In the genomic region with DNA sequence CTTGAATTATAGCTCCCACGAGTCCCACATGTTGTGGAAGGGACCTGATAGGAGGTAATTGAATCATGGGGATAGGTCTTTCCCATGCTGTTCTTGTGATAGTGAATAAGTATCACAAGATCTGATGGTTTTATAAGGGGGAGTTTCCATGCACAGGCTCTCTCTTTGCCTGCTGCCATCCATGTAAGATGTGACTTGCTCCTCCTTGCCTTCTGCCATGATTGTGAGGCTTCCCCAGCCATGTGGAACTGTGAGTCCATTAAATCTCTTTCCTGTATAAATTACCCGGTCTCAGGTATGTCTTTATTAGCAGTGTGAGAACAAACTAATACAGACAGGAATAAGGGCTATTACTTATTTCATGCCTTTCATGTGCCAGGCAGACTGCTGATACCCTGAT, we compare ENCODE assay signal across 8 cellular contexts. TPM values are rescaled to one million over a fixed set of nuclear protein-coding genes. Genes with fewer than 3 reads are reported as not detected.
A peak's percentile ranks its signal among the peaks of the same experiment; 100 is the strongest.
DNase-seq lines count a peak whose midpoint lies in the region; ATAC-seq, FAIRE-seq and TF ChIP-seq lines count a peak whose summit lies in the region.
"Not testable (repeated sequence)": the region's sequence is repeated elsewhere in the genome, so short reads cannot be mapped to it uniquely, and the experiment has no call there.

No MANE protein-coding gene starts in this region.

- not testable (repeated sequence) for BruUV-seq in OCI-LY7 (replicated peaks; lab: Mats Ljungman, UMichigan); GM12878 (replicated peaks; lab: Mats Ljungman, UMichigan)

- not testable (repeated sequence) for H3K9me3 Mint-ChIP-seq in CD4-positive, CD25-positive, alpha-beta regulatory T cell; IgD-negative memory B cell; activated T-cell treated with anti-CD3 and anti-CD28 coated beads, Interleukin-2, amount 50 U/mL, for 4 hours; naive B cell; stimulated activated memory B cell treated with anti-CD40 and anti-IgM and Interleukin-4, amounts not matched to agents 10 μg/mL and 1 μg/mL and 100 μg/mL, for 72 hours

- peak overlapping the region; percentile 95 for H3K4me3 ChIP-seq in CD4-positive, CD25-positive, alpha-beta regulatory T cell (ENCODE audit: low read depth, low read length)
- H3K4me3 ChIP-seq in GM06990 (replicated peaks; ENCODE audit: low read depth, low read length) (peak overlapping the region; percentile 78), OCI-LY7 (ENCODE audit: low read depth, low read length, poor library complexity, severe bottlenecking) (peak overlapping the region; percentile 96), GM12878 (peak overlapping the region; percentile 80)

- POLR2A ChIA-PET in OCI-LY7 (lab: Charles Lee) (interaction anchor here (1.3 to 3.4 kb wide), 2 partner anchors 15 to 37 kb away, joined by 3 to 21 read pairs; a partner anchor contains a TSS), GM12878 (lab: Charles Lee) (interaction anchor here (1.2 to 6.9 kb wide), 6 partner anchors 7 to 234 kb away, joined by 4 to 55 read pairs (median 21); a partner anchor contains a TSS)

- peaks cover 11% of the 10 kb centered on the region for H3K36me3 ChIP-seq in CD4-positive, CD25-positive, alpha-beta regulatory T cell (ENCODE audit: control insufficient read depth, insufficient read depth, low read length)
- not testable (repeated sequence) for H3K36me3 ChIP-seq in GM06990 (ENCODE audit: control insufficient read depth, insufficient read depth, low read length)
- H3K36me3 ChIP-seq in OCI-LY7 (ENCODE audit: insufficient read depth, low read length), result peaks cover 73% of the 10 kb centered on the region
- H3K36me3 ChIP-seq in GM12878 (ENCODE audit: control insufficient read depth in 2 of 2, insufficient read depth in 2 of 2, low read length in 1 of 2), result peaks cover 2 to 15% of the 10 kb centered on the region in 2 experiments; a peak in 3 of 4 replicates

- H3K36me3 Mint-ChIP-seq in CD4-positive, CD25-positive, alpha-beta regulatory T cell, result peaks cover 25% of the 10 kb centered on the region
- H3K36me3 Mint-ChIP-seq in IgD-negative memory B cell (peaks cover 11% of the 10 kb centered on the region), naive B cell (peaks cover 14 to 23% of the 10 kb centered on the region in 2 donors)
- peaks cover 27% of the 10 kb centered on the region for H3K36me3 Mint-ChIP-seq in activated T-cell treated with anti-CD3 and anti-CD28 coated beads, Interleukin-2, amount 50 U/mL, for 4 hours (ENCODE audit: insufficient read depth)
- H3K36me3 Mint-ChIP-seq in stimulated activated memory B cell treated with anti-CD40 and anti-IgM and Interleukin-4, amounts not matched to agents 10 μg/mL and 1 μg/mL and 100 μg/mL, for 72 hours, result peaks cover 30% of the 10 kb centered on the region

- TF ChIP-seq RAD21 in GM12878 (IDR thresholded peaks at IDR 0.05; ENCODE audit: insufficient read depth, low read depth, low read length), result not testable (repeated sequence)

- not testable (repeated sequence) for DNase-seq in CD4-positive, CD25-positive, alpha-beta regulatory T cell; GM06990 (ENCODE audit: extremely low read depth, insufficient read length); OCI-LY7 (ENCODE audit: low spot score); activated T-cell treated with anti-CD3 and anti-CD28 coated beads, Interleukin-2, amount 50 U/mL, for 4 hours; GM12878 (ENCODE audit: low read depth, low spot score); naive B cell

- H3K4me1 Mint-ChIP-seq in CD4-positive, CD25-positive, alpha-beta regulatory T cell, result peaks cover 26 to 83% (median 62%) of the 10 kb centered on the region in 4 donors
- H3K4me1 Mint-ChIP-seq in IgD-negative memory B cell, result peaks cover 58 to 67% (median 61%) of the 10 kb centered on the region in 3 donors
- H3K4me1 Mint-ChIP-seq in activated T-cell treated with anti-CD3 and anti-CD28 coated beads, Interleukin-2, amount 50 U/mL, for 4 hours (ENCODE audit: low read depth), result peaks cover 75% of the 10 kb centered on the region
- H3K4me1 Mint-ChIP-seq in naive B cell, result peaks cover 54 to 86% (median 85%) of the 10 kb centered on the region in 3 donors
- peaks cover 90% of the 10 kb centered on the region for H3K4me1 Mint-ChIP-seq in stimulated activated memory B cell treated with anti-CD40 and anti-IgM and Interleukin-4, amounts not matched to agents 10 μg/mL and 1 μg/mL and 100 μg/mL, for 72 hours

- H3K27me3 Mint-ChIP-seq in CD4-positive, CD25-positive, alpha-beta regulatory T cell; IgD-negative memory B cell; activated T-cell treated with anti-CD3 and anti-CD28 coated beads, Interleukin-2, amount 50 U/mL, for 4 hours (ENCODE audit: low read depth); naive B cell; stimulated activated memory B cell treated with anti-CD40 and anti-IgM and Interleukin-4, amounts not matched to agents 10 μg/mL and 1 μg/mL and 100 μg/mL, for 72 hours: not testable (repeated sequence)

- not testable (repeated sequence) for FAIRE-seq in GM12878 (lab: Jason Lieb, UNC)

- RAD21 ChIA-PET in GM12878 (lab: Charles Lee; ENCODE audit: unreplicated experiment), result interaction anchor here (0.8 to 14.1 kb wide), 8 partner anchors 9 to 235 kb away, joined by 3 to 151 read pairs (median 8); a partner anchor contains a TSS

- peak overlapping the region; percentile 28 for H3K27ac ChIP-seq in CD4-positive, CD25-positive, alpha-beta regulatory T cell (ENCODE audit: insufficient read depth, low read length, poor library complexity, severe bottlenecking)
- H3K27ac ChIP-seq in OCI-LY7 (ENCODE audit: low read depth, low read length, poor library complexity, severe bottlenecking), result not testable (repeated sequence)
- H3K27ac ChIP-seq in GM12878 (ENCODE audit: control insufficient read depth, insufficient read depth), result peak overlapping the region; percentile 99

- peak overlapping the region; percentile 15 to 86 (median 66) for H3K4me3 Mint-ChIP-seq in CD4-positive, CD25-positive, alpha-beta regulatory T cell
- H3K4me3 Mint-ChIP-seq in IgD-negative memory B cell, result peak overlapping the region in 3 of 4 donors; percentile 79 to 97 (median 86)
- peak overlapping the region; percentile 3 for H3K4me3 Mint-ChIP-seq in activated T-cell treated with anti-CD3 and anti-CD28 coated beads, Interleukin-2, amount 50 U/mL, for 4 hours
- H3K4me3 Mint-ChIP-seq in naive B cell, result peak overlapping the region in 5 of 8 donors; percentile 13 to 99 (median 85)
- H3K4me3 Mint-ChIP-seq in stimulated activated memory B cell treated with anti-CD40 and anti-IgM and Interleukin-4, amounts not matched to agents 10 μg/mL and 1 μg/mL and 100 μg/mL, for 72 hours, result not testable (repeated sequence)

- peak overlapping the region; percentile 99; the same call in 1 of the 2 replicates for H3K9ac ChIP-seq in GM12878 (ENCODE audit: control insufficient read depth, insufficient read depth, low read length)

- peak overlapping the region; percentile 96; the same call in 1 of the 2 replicates for H3K4me2 ChIP-seq in OCI-LY7 (ENCODE audit: low read length)
- peak overlapping the region; percentile 92 for H3K4me2 ChIP-seq in GM12878 (ENCODE audit: control insufficient read depth, insufficient read depth)

- CTCF ChIA-PET in OCI-LY7 (lab: Charles Lee; ENCODE audit: unreplicated experiment), result not testable (repeated sequence)
- CTCF ChIA-PET in GM12878 (lab: Yijun Ruan, JAX), result interaction anchor here (1.0 to 4.2 kb wide), 7 partner anchors 9 to 235 kb away, joined by 3 to 22 read pairs (median 10); a partner anchor contains a TSS

- not testable (repeated sequence) for H3K27me3 ChIP-seq in CD4-positive, CD25-positive, alpha-beta regulatory T cell (ENCODE audit: control insufficient read depth, insufficient read depth, low read length); GM06990 (replicated peaks; ENCODE audit: control insufficient read depth, insufficient read depth, low read length); GM12878 (replicated peaks in 1 of 2; ENCODE audit: control insufficient read depth in 2 of 2, insufficient read depth in 2 of 2, low read length in 1 of 2)

- H2AFZ ChIP-seq in OCI-LY7 (ENCODE audit: low read length); GM12878 (ENCODE audit: control insufficient read depth, low read depth, low read length): not testable (repeated sequence)

- H3K9me3 ChIP-seq in CD4-positive, CD25-positive, alpha-beta regulatory T cell (ENCODE audit: control insufficient read depth in 2 of 2, low read length in 2 of 2); GM12878 (replicated peaks; ENCODE audit: control insufficient read depth, insufficient read depth, low read length): not testable (repeated sequence)
- H3K9me3 ChIP-seq in OCI-LY7 (ENCODE audit: low read length), result peaks cover 26% of the 10 kb centered on the region

- not testable (repeated sequence) for H3K9me2 ChIP-seq in OCI-LY7 (ENCODE audit: insufficient read depth, low read length)

- H3K79me2 ChIP-seq in OCI-LY7 (ENCODE audit: insufficient read depth, low read depth, low read length) (peaks cover 97% of the 10 kb centered on the region), GM12878 (ENCODE audit: control insufficient read depth, insufficient read depth, low read length) (peaks cover 100% of the 10 kb centered on the region)

- TF ChIP-seq CTCF in GM06990 (IDR thresholded peaks at IDR 0.05; ENCODE audit: insufficient read depth, low read length, poor library complexity, severe bottlenecking); OCI-LY7 (conservative IDR thresholded peaks at IDR 0.05; ENCODE audit: low read length); GM12878 (IDR thresholded peaks at IDR 0.05 in 2 of 3, conservative IDR thresholded peaks at IDR 0.05 in 1 of 3; ENCODE audit: control insufficient read depth in 2 of 3, extremely low read depth in 1 of 3, insufficient read depth in 1 of 3, low read depth in 3 of 3, low read length in 3 of 3): not testable (repeated sequence)

- in situ Hi-C loops in GM12878 (cut with MboI), result loop anchor here (5.0 kb wide), 1 partner anchor 40 kb away; no protein-coding TSS in a partner anchor

- WGBS in GM12878 (ENCODE audit: insufficient coverage, insufficient replicate concordance, low lambda C conversion rate, missing lambda C conversion rate), result 0% methylated on average over 2 of the region's 2 CpGs

- not testable (repeated sequence) for TF ChIP-seq POLR2A in GM12878 (IDR thresholded peaks at IDR 0.05; ENCODE audit: low read depth, low read length)

- not testable (repeated sequence) for ATAC-seq in CD4-positive, CD25-positive, alpha-beta regulatory T cell (ENCODE audit: low read depth in 2 of 2); activated T-cell treated with anti-CD3 and anti-CD28 coated beads, Interleukin-2, amount 50 U/mL, for 4 hours; GM12878; naive B cell (ENCODE audit: low read depth in 2 of 2); stimulated activated memory B cell treated with anti-CD40 and anti-IgM and Interleukin-4, amounts not matched to agents 10 μg/mL and 1 μg/mL and 100 μg/mL, for 72 hours

- H3K4me1 ChIP-seq in CD4-positive, CD25-positive, alpha-beta regulatory T cell (ENCODE audit: control insufficient read depth, insufficient read depth, low read length, poor library complexity, severe bottlenecking), result peaks cover 59% of the 10 kb centered on the region
- H3K4me1 ChIP-seq in OCI-LY7 (ENCODE audit: insufficient read depth, low read length, poor library complexity, severe bottlenecking) (peaks cover 70% of the 10 kb centered on the region), GM12878 (ENCODE audit: control insufficient read depth, insufficient read depth, low read length) (peaks cover 17% of the 10 kb centered on the region)

- H3K27ac Mint-ChIP-seq in CD4-positive, CD25-positive, alpha-beta regulatory T cell, result peak overlapping the region; percentile 72 to 90 (median 75)
- H3K27ac Mint-ChIP-seq in IgD-negative memory B cell (peak overlapping the region; percentile 69 to 97 (median 75)), naive B cell (peak overlapping the region in 5 of 6 donors; percentile 1 to 92 (median 80))
- H3K27ac Mint-ChIP-seq in stimulated activated memory B cell treated with anti-CD40 and anti-IgM and Interleukin-4, amounts not matched to agents 10 μg/mL and 1 μg/mL and 100 μg/mL, for 72 hours, result peak overlapping the region; percentile 87

- TF ChIP-seq EP300 in GM12878 (IDR thresholded peaks at IDR 0.05; ENCODE audit: borderline replicate concordance in 1 of 2, control insufficient read depth in 1 of 2, low read depth in 2 of 2, low read length in 2 of 2), result not testable (repeated sequence)

- intact Hi-C loops in OCI-LY7 (cut with micrococcal nuclease; ENCODE audit: unreplicated experiment), result loop anchor here (5.0 kb wide), 1 partner anchor 110 kb away; no protein-coding TSS in a partner anchor
- intact Hi-C loops in GM12878 (cut with micrococcal nuclease; ENCODE audit: unreplicated experiment), result loop anchor here (5.0 to 10.0 kb wide), 2 partner anchors 240 to 1483 kb away; a partner anchor contains a TSS

- H4K20me1 ChIP-seq in OCI-LY7 (ENCODE audit: insufficient read depth, low read length), result peaks cover 26% of the 10 kb centered on the region
- not testable (repeated sequence) for H4K20me1 ChIP-seq in GM12878 (ENCODE audit: control insufficient read depth, insufficient read depth)

- SMC1A ChIA-PET in GM12878 (lab: Charles Lee; ENCODE audit: uncharacterized antibody, unreplicated experiment), result interaction anchor here (1.1 to 22.9 kb wide), 7 partner anchors 9 to 235 kb away, joined by 3 to 247 read pairs (median 5); a partner anchor contains a TSS

RNA-seq across cellular contexts. Expression of a gene that starts 3.7 kb away (rescaled TPM):
- total RNA-seq in CD4-positive, CD25-positive, alpha-beta regulatory T cell, result 32.1 TPM
- 10 to 100 TPM; 51.3 to 82.3 (median 63.9) TPM for polyA plus RNA-seq in CD4-positive, CD25-positive, alpha-beta regulatory T cell
- polyA plus RNA-seq in IgD-negative memory B cell, result 103 TPM
- 82.9 and 84.0 TPM in 2 replicates for total RNA-seq in OCI-LY7 (2014; rRNA removed; shearing (Covaris generic))
- total RNA-seq in OCI-LY7 (2022), result 70.0 and 93.6 TPM in 2 replicates
- 10 to 100 TPM; 13.4 to 29.9 (median 21.1) TPM for total RNA-seq in activated T-cell treated with anti-CD3 and anti-CD28 coated beads, Interleukin-2, amount 50 U/mL, for 4 hours
- total RNA-seq in GM12878 (2013; cell fraction: nucleolus; rRNA removed), result 68.2 and 72.8 TPM in 2 replicates
- 57.0 and 84.4 TPM in 2 replicates for total RNA-seq in GM12878 (2014; rRNA removed)
- 69.7 and 74.5 TPM in 2 replicates for total RNA-seq in GM12878 (2014; rRNA removed; fragmentation: Illumina TruSeq; extraction: Trizol)
- total RNA-seq in GM12878 (2021), result 96.3 and 100 TPM in 2 replicates
- polyA plus RNA-seq in GM12878 (2011; ENCODE audit: low read depth), result 41.0 TPM
- polyA plus RNA-seq in GM12878 (2011; rRNA removed), result 135 and 218 TPM in 2 replicates
- 36.5 and 41.4 TPM in 2 replicates for polyA plus RNA-seq in GM12878 (2011; cell fraction: cytosol; rRNA removed)
- 27.4 and 31.3 TPM in 2 replicates for polyA plus RNA-seq in GM12878 (2011; cell fraction: nucleus; rRNA removed)
- polyA plus RNA-seq in GM12878 (2012), result 36.4 and 72.0 TPM in 2 replicates
- 80.8 and 105 TPM in 2 replicates for polyA plus RNA-seq in GM12878 (2014; fragmentation: Illumina TruSeq; extraction: Trizol)
- 10 to 100 TPM; 31.6 to 34.6 TPM for polyA plus RNA-seq in GM12878 (2014; fragmentation: Nextera tagmentation; extraction: Ambion mirVana)
- polyA plus RNA-seq in GM12878 (2014; rRNA removed), result 78.8 and 93.9 TPM in 2 replicates
- polyA plus RNA-seq in GM12878 (2016; fragmentation: Nextera tagmentation; extraction: Ambion mirVana), result 100 to 1,000 TPM; 116 to 125 TPM
- polyA minus RNA-seq in GM12878 (2011; rRNA and poly(A)+ RNA removed), result 46.7 and 54.7 TPM in 2 replicates
- 25.7 and 27.1 TPM in 2 replicates for polyA minus RNA-seq in GM12878 (2011; cell fraction: cytosol; rRNA and poly(A)+ RNA removed)
- polyA minus RNA-seq in GM12878 (2011; cell fraction: nucleus; rRNA and poly(A)+ RNA removed), result 37.1 and 50.5 TPM in 2 replicates
- polyA plus RNA-seq in naive B cell (ENCODE audit: low read depth in 6 of 6), result 100 to 1,000 TPM in 2 of 6 donors, 10 to 100 TPM in 4; 69.1 to 171 (median 80.5) TPM

RNA-seq across cellular contexts. Expression of a gene that starts 15.2 kb away (rescaled TPM):
- total RNA-seq in CD4-positive, CD25-positive, alpha-beta regulatory T cell, result 6.2 TPM
- polyA plus RNA-seq in CD4-positive, CD25-positive, alpha-beta regulatory T cell, result 1 to 10 TPM in 2 of 4 donors, under 1 TPM in 2; 0.23 to 1.4 (median 0.69) TPM
- 4.5 TPM for polyA plus RNA-seq in IgD-negative memory B cell
- total RNA-seq in OCI-LY7 (2014; rRNA removed; shearing (Covaris generic)), result 22.5 and 33.7 TPM in 2 replicates
- 51.1 and 73.0 TPM in 2 replicates for total RNA-seq in OCI-LY7 (2022)
- total RNA-seq in activated T-cell treated with anti-CD3 and anti-CD28 coated beads, Interleukin-2, amount 50 U/mL, for 4 hours, result 1 to 10 TPM; 2.6 to 4.0 (median 3.6) TPM
- total RNA-seq in GM12878 (2013; cell fraction: nucleolus; rRNA removed), result 400 and 422 TPM in 2 replicates
- total RNA-seq in GM12878 (2014; rRNA removed), result 26.5 and 32.2 TPM in 2 replicates
- total RNA-seq in GM12878 (2014; rRNA removed; fragmentation: Illumina TruSeq; extraction: Trizol), result 32.3 and 37.2 TPM in 2 replicates
- total RNA-seq in GM12878 (2021), result 27.6 and 28.5 TPM in 2 replicates
- 8.8 TPM for polyA plus RNA-seq in GM12878 (2011; ENCODE audit: low read depth)
- polyA plus RNA-seq in GM12878 (2011; rRNA removed), result 31.6 and 42.7 TPM in 2 replicates
- 11.3 TPM in 2 replicates for polyA plus RNA-seq in GM12878 (2011; cell fraction: cytosol; rRNA removed)
- polyA plus RNA-seq in GM12878 (2011; cell fraction: nucleus; rRNA removed), result 63.2 and 85.3 TPM in 2 replicates
- 16.1 and 17.4 TPM in 2 replicates for polyA plus RNA-seq in GM12878 (2012)
- polyA plus RNA-seq in GM12878 (2014; fragmentation: Illumina TruSeq; extraction: Trizol), result 23.1 and 27.0 TPM in 2 replicates
- 1 to 10 TPM; 8.5 to 9.7 TPM for polyA plus RNA-seq in GM12878 (2014; fragmentation: Nextera tagmentation; extraction: Ambion mirVana)
- 21.5 and 21.9 TPM in 2 replicates for polyA plus RNA-seq in GM12878 (2014; rRNA removed)
- 10 to 100 TPM; 21.2 to 22.2 TPM for polyA plus RNA-seq in GM12878 (2016; fragmentation: Nextera tagmentation; extraction: Ambion mirVana)
- polyA minus RNA-seq in GM12878 (2011; rRNA and poly(A)+ RNA removed), result 38.8 and 43.6 TPM in 2 replicates
- 6.9 and 11.9 TPM in 2 replicates for polyA minus RNA-seq in GM12878 (2011; cell fraction: cytosol; rRNA and poly(A)+ RNA removed)
- 103 and 108 TPM in 2 replicates for polyA minus RNA-seq in GM12878 (2011; cell fraction: nucleus; rRNA and poly(A)+ RNA removed)
- polyA plus RNA-seq in naive B cell (ENCODE audit: low read depth in 6 of 6), result 1 to 10 TPM in 5 of 6 donors, not detected in 1; 3.9 to 7.3 (median 5.3) TPM

RNA-seq across cellular contexts. Expression of a gene that starts 50.4 kb away (rescaled TPM):
- total RNA-seq in CD4-positive, CD25-positive, alpha-beta regulatory T cell, result 10.9 TPM
- 10 to 100 TPM; 19.2 to 20.7 (median 19.6) TPM for polyA plus RNA-seq in CD4-positive, CD25-positive, alpha-beta regulatory T cell
- polyA plus RNA-seq in IgD-negative memory B cell (17.4 TPM), GM12878 (2011; rRNA removed) (29.1 and 52.5 TPM in 2 replicates), GM12878 (2014; fragmentation: Illumina TruSeq; extraction: Trizol) (14.4 and 19.7 TPM in 2 replicates), GM12878 (2014; fragmentation: Nextera tagmentation; extraction: Ambion mirVana) (1 to 10 TPM; 5.6 to 7.2 TPM), GM12878 (2014; rRNA removed) (12.9 and 14.7 TPM in 2 replicates), GM12878 (2016; fragmentation: Nextera tagmentation; extraction: Ambion mirVana) (10 to 100 TPM; 15.9 to 17.1 TPM), naive B cell (ENCODE audit: low read depth in 6 of 6) (10 to 100 TPM; 17.7 to 40.7 (median 25.6) TPM)
- 18.2 and 24.9 TPM in 2 replicates for total RNA-seq in OCI-LY7 (2014; rRNA removed; shearing (Covaris generic))
- total RNA-seq in OCI-LY7 (2022) (39.2 and 44.5 TPM in 2 replicates), GM12878 (2014; rRNA removed) (16.8 and 23.2 TPM in 2 replicates), GM12878 (2014; rRNA removed; fragmentation: Illumina TruSeq; extraction: Trizol) (20.2 and 20.9 TPM in 2 replicates), GM12878 (2021) (18.2 and 19.8 TPM in 2 replicates)
- total RNA-seq in activated T-cell treated with anti-CD3 and anti-CD28 coated beads, Interleukin-2, amount 50 U/mL, for 4 hours, result 10 to 100 TPM; 19.1 to 27.4 (median 20.6) TPM
- total RNA-seq in GM12878 (2013; cell fraction: nucleolus; rRNA removed), result 27.8 and 30.2 TPM in 2 replicates
- polyA plus RNA-seq in GM12878 (2011; ENCODE audit: low read depth), result 3.3 TPM
- polyA plus RNA-seq in GM12878 (2011; cell fraction: cytosol; rRNA removed), result 6.4 and 7.7 TPM in 2 replicates
- polyA plus RNA-seq in GM12878 (2011; cell fraction: nucleus; rRNA removed), result 16.9 and 21.3 TPM in 2 replicates
- polyA plus RNA-seq in GM12878 (2012), result 7.2 and 10.6 TPM in 2 replicates
- 3.8 and 6.7 TPM in 2 replicates for polyA minus RNA-seq in GM12878 (2011; rRNA and poly(A)+ RNA removed)
- polyA minus RNA-seq in GM12878 (2011; cell fraction: cytosol; rRNA and poly(A)+ RNA removed), result 10.6 and 11.9 TPM in 2 replicates
- 9.9 and 13.1 TPM in 2 replicates for polyA minus RNA-seq in GM12878 (2011; cell fraction: nucleus; rRNA and poly(A)+ RNA removed)
